In the genomic region with DNA sequence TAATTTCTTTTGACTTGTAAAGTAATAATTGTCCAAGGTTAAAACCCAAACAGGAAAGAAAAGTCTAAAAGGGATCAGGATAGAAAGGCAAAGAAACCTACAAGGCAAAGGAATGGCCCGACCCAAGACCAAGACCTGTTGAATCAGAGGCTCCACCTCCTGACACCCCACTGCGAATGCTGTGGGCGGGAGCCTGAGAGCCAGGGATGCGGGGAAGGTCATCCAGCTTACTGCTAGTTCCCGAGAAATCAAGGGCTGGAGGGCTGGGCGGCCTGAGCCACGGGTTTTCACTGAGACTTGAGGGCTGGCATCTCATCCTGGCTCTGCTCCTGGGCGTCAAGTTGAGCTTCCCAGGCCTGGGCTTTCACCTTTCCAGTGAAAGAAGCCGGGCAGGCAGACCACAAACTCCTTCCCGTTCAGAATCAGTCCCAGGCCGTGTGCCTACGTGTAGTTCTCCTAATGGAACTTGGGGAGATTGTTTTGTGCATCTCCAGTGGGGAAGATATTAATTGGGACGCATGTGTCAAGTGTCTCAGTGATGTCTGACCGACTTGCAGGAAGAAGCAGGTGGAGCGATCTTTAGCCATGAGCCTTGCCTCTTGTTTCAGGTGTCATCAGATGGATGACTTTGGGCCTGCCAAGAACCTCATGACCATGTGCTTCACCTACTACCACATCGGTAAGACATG, we compare ENCODE assay signal across 25 cellular contexts. TPM values are rescaled to one million over a fixed set of nuclear protein-coding genes. Genes with fewer than 3 reads are reported as not detected.
DNase-seq lines count a peak whose midpoint lies in the region; ATAC-seq, FAIRE-seq and TF ChIP-seq lines count a peak whose summit lies in the region.
"Had no signal": no experiment of that assay in that cellular context is flagged by ENCODE, and none has a peak within 500 bp of the region (broad histone marks: within the 10 kb centered on the region; RNA-seq: fewer than 3 reads in every experiment).

No MANE protein-coding gene starts in this region.

- H3K4me3 ChIP-seq in choroid plexus epithelial cell (ENCODE audit: low read depth, low read length), result no peak overlapping the region
- H3K4me3 ChIP-seq in keratinocyte (ENCODE audit: control insufficient read depth in 2 of 3, extremely low read depth in 1 of 3, insufficient read depth in 2 of 3, low read depth in 1 of 3, low read length in 3 of 3), result no peak overlapping the region
- no peak overlapping the region for H3K4me3 ChIP-seq in testis

- no peaks in the 10 kb centered on the region for H3K4me1 Mint-ChIP-seq in natural killer cell treated with Interleukin-12 subunit alpha and Interleukin-12 subunit beta and Interleukin-15 and Interleukin-18, amount 100 ng/mL, for 72 hours (ENCODE audit: low read depth in 2 of 2)
- H3K4me1 Mint-ChIP-seq in natural killer cell (no peaks in the 10 kb centered on the region), osteocyte (ENCODE audit: unreplicated experiment) (no peaks in the 10 kb centered on the region)
- H3K4me1 Mint-ChIP-seq: CD8-positive, alpha-beta memory T cell had no signal

- no peak overlapping the region for H3K27ac ChIP-seq in keratinocyte (ENCODE audit: control insufficient read depth, insufficient read depth, low read length)
- H3K27ac ChIP-seq in testis, result no peak overlapping the region
- H3K27ac ChIP-seq: C4-2B had no signal

- H3K4me3 Mint-ChIP-seq in natural killer cell treated with Interleukin-12 subunit alpha and Interleukin-12 subunit beta and Interleukin-15 and Interleukin-18, amount 100 ng/mL, for 72 hours, result no peak overlapping the region
- H3K4me3 Mint-ChIP-seq in natural killer cell, result no peak overlapping the region
- H3K4me3 Mint-ChIP-seq in osteocyte (ENCODE audit: unreplicated experiment), result no peak overlapping the region
- H3K4me3 Mint-ChIP-seq: CD8-positive, alpha-beta memory T cell had no signal

- no peaks in the 10 kb centered on the region for H3K79me2 ChIP-seq in keratinocyte (ENCODE audit: control insufficient read depth, insufficient read depth, low read length)

- dilution Hi-C loops in keratinocyte (cut with MboI; ENCODE audit: extremely low pct_ligation_motif_present, low sequenced_read_pairs), result no loop called here

- no peaks in the 10 kb centered on the region for H3K9me3 Mint-ChIP-seq in natural killer cell treated with Interleukin-12 subunit alpha and Interleukin-12 subunit beta and Interleukin-15 and Interleukin-18, amount 100 ng/mL, for 72 hours
- H3K9me3 Mint-ChIP-seq in natural killer cell (no peaks in the 10 kb centered on the region), osteocyte (ENCODE audit: unreplicated experiment) (no peaks in the 10 kb centered on the region)
- H3K9me3 Mint-ChIP-seq: CD8-positive, alpha-beta memory T cell had no signal

- WGBS in testis, 2 donors, result 89 to 91% methylated on average over 15 to 16 of the region's 16 CpGs

- H3K27me3 Mint-ChIP-seq in natural killer cell treated with Interleukin-12 subunit alpha and Interleukin-12 subunit beta and Interleukin-15 and Interleukin-18, amount 100 ng/mL, for 72 hours, result no peaks in the 10 kb centered on the region
- no peaks in the 10 kb centered on the region for H3K27me3 Mint-ChIP-seq in natural killer cell (ENCODE audit: low read depth in 2 of 2)
- H3K27me3 Mint-ChIP-seq in osteocyte (ENCODE audit: unreplicated experiment), result no peaks in the 10 kb centered on the region
- H3K27me3 Mint-ChIP-seq: CD8-positive, alpha-beta memory T cell had no signal

- FAIRE-seq in keratinocyte (lab: Jason Lieb, UNC), result peak; percentile 5
- FAIRE-seq: H54 had no signal

- H3K4me1 ChIP-seq in keratinocyte (ENCODE audit: control insufficient read depth, extremely low read depth, insufficient read depth, low read length), result peaks cover 5% of the 10 kb centered on the region
- no peaks in the 10 kb centered on the region for H3K4me1 ChIP-seq in testis

- no peak overlapping the region for H3K27ac Mint-ChIP-seq in natural killer cell treated with Interleukin-12 subunit alpha and Interleukin-12 subunit beta and Interleukin-15 and Interleukin-18, amount 100 ng/mL, for 72 hours
- H3K27ac Mint-ChIP-seq in natural killer cell (no peak overlapping the region), osteocyte (ENCODE audit: unreplicated experiment) (no peak overlapping the region)

- H3K36me3 ChIP-seq in keratinocyte (ENCODE audit: control insufficient read depth in 2 of 2, extremely low read depth in 1 of 2, insufficient read depth in 2 of 2, low read length in 2 of 2), result no peaks in the 10 kb centered on the region
- no peaks in the 10 kb centered on the region for H3K36me3 ChIP-seq in testis (ENCODE audit: low read depth, missing control alignments)

- no peak overlapping the region for H2AFZ ChIP-seq in keratinocyte (ENCODE audit: control insufficient read depth, low read length)

- H3K9me1 ChIP-seq in keratinocyte (ENCODE audit: control insufficient read depth, extremely low read depth, insufficient read depth, low read length), result no peaks in the 10 kb centered on the region

- H3K27me3 ChIP-seq in keratinocyte (ENCODE audit: control insufficient read depth, extremely low read depth, insufficient read depth, low read length) (no peaks in the 10 kb centered on the region), testis (no peaks in the 10 kb centered on the region)

- H3K4me2 ChIP-seq in keratinocyte (ENCODE audit: control insufficient read depth, extremely low read depth, insufficient read depth, low read depth, low read length), result no peak overlapping the region
- H3K4me2 ChIP-seq: SK-N-SH had no signal

- H3K9ac ChIP-seq in keratinocyte (ENCODE audit: control insufficient read depth, extremely low read depth, insufficient read depth, low read length), result no peak overlapping the region
- H3K9ac ChIP-seq: SK-N-SH had no signal

- ATAC-seq in natural killer cell treated with Interleukin-12 subunit alpha and Interleukin-12 subunit beta and Interleukin-15 and Interleukin-18, amount 100 ng/mL, for 72 hours, result no peak
- no peak for ATAC-seq in natural killer cell
- no peak for ATAC-seq in stimulated activated naive CD8-positive, alpha-beta T cell treated with anti-CD3 and anti-CD28 coated beads, Interleukin-15, Interleukin-2, amounts not matched to agents 100 U/mL and 50 U/mL, for 24 hours
- ATAC-seq: Panc1 had no signal

- no peak for TF ChIP-seq POLR2A in testis (IDR thresholded peaks at IDR 0.05)

- H3K9me3 ChIP-seq in keratinocyte (ENCODE audit: control insufficient read depth, low read depth, low read length) (no peaks in the 10 kb centered on the region), testis (no peaks in the 10 kb centered on the region)
- H3K9me3 ChIP-seq: SK-N-SH had no signal

- no peaks in the 10 kb centered on the region for H4K20me1 ChIP-seq in keratinocyte (ENCODE audit: control insufficient read depth, extremely low read depth, insufficient read depth, low read length)

- DNase-seq in natural killer cell treated with Interleukin-12 subunit alpha and Interleukin-12 subunit beta and Interleukin-15 and Interleukin-18, amount 100 ng/mL, for 72 hours (ENCODE audit: low spot score), result peak; percentile 25
- no peak for DNase-seq in natural killer cell
- peak; percentile 26 for DNase-seq in choroid plexus epithelial cell (ENCODE audit: low read depth)
- no peak for DNase-seq in keratinocyte (ENCODE audit: low read depth, low spot score)
- DNase-seq in testis, result no peak
- DNase-seq in germinal center (ENCODE audit: low spot score), result no peak
- DNase-seq in osteocyte (ENCODE audit: extremely low spot score, unreplicated experiment), result no peak
- DNase-seq in stimulated activated naive CD8-positive, alpha-beta T cell treated with anti-CD3 and anti-CD28 coated beads, Interleukin-15, Interleukin-2, amounts not matched to agents 100 U/mL and 50 U/mL, for 24 hours, result no peak
- DNase-seq: CD8-positive, alpha-beta memory T cell; GDM1; IMR-90; NCI-H1105; NCI-H2029 treated with DMSO at 0.1 percent for 48 hours; NCI-H2171; NCI-H345; NCI-H524; NCI-H82; SIG-M5; SK-N-SH had no signal

- no peak for TF ChIP-seq CTCF in natural killer cell (IDR thresholded peaks at IDR 0.05)
- no peak for TF ChIP-seq CTCF in choroid plexus epithelial cell (conservative IDR thresholded peaks at IDR 0.05; ENCODE audit: low read depth, low read length)
- TF ChIP-seq CTCF in keratinocyte (optimal IDR thresholded peaks at IDR 0.05 in 1 of 3, IDR thresholded peaks at IDR 0.05 in 1 of 3, conservative IDR thresholded peaks at IDR 0.05 in 1 of 3; ENCODE audit: extremely low read depth in 1 of 3, insufficient read depth in 2 of 3, low read length in 3 of 3), result no peak
- no peak for TF ChIP-seq CTCF in testis (IDR thresholded peaks at IDR 0.05)
- TF ChIP-seq CTCF in osteocyte (IDR thresholded peaks at IDR 0.05), result no peak

- no peaks in the 10 kb centered on the region for H3K36me3 Mint-ChIP-seq in natural killer cell treated with Interleukin-12 subunit alpha and Interleukin-12 subunit beta and Interleukin-15 and Interleukin-18, amount 100 ng/mL, for 72 hours
- no peaks in the 10 kb centered on the region for H3K36me3 Mint-ChIP-seq in natural killer cell
- H3K36me3 Mint-ChIP-seq in osteocyte (ENCODE audit: unreplicated experiment), result peaks cover 30% of the 10 kb centered on the region

- intact Hi-C loops in natural killer cell (cut with micrococcal nuclease), result no loop called here
- intact Hi-C loops in testis (cut with DNase I; ENCODE audit: low total_unique reads), result no loop called here

RNA-seq across cellular contexts. Expression of a gene that starts 36.9 kb away (rescaled TPM):
- total RNA-seq in natural killer cell treated with Interleukin-12 subunit alpha and Interleukin-12 subunit beta and Interleukin-15 and Interleukin-18, amount 100 ng/mL, for 72 hours, result not detected
- total RNA-seq in natural killer cell (not detected), testis (under 1 TPM in 1 of 2 donors, not detected in 1; 0.24 TPM), osteocyte (not detected in 2 replicates)
- polyA plus RNA-seq in keratinocyte (not detected in 3 replicates), testis (ENCODE audit: insufficient read depth, low read depth, low replicate concordance) (1.6 TPM)
- polyA plus RNA-seq in keratinocyte (2011; ENCODE audit: low read depth), result not detected
- not detected in 2 replicates for polyA plus RNA-seq in keratinocyte (2011; cell fraction: cytosol; rRNA removed)
- polyA plus RNA-seq in keratinocyte (2011; cell fraction: nucleus; rRNA removed), result not detected in 2 replicates
- not detected in 2 replicates for polyA plus RNA-seq in keratinocyte (2012; ENCODE audit: low replicate concordance)
- polyA minus RNA-seq in keratinocyte, result not detected in 3 replicates
- not detected for polyA minus RNA-seq in keratinocyte (2011; cell fraction: cytosol; rRNA and poly(A)+ RNA removed)
- polyA minus RNA-seq in keratinocyte (2011; cell fraction: nucleus; rRNA and poly(A)+ RNA removed), result not detected in 2 replicates
- total RNA-seq: A172; CD8-positive, alpha-beta memory T cell; Daoy; HT1080 had no signal
- polyA plus RNA-seq: CD8-positive, alpha-beta memory T cell had no signal

RNA-seq across cellular contexts. Expression of a gene that starts 47.8 kb away (rescaled TPM):
- 1 to 10 TPM; 3.3 to 3.6 TPM for total RNA-seq in natural killer cell treated with Interleukin-12 subunit alpha and Interleukin-12 subunit beta and Interleukin-15 and Interleukin-18, amount 100 ng/mL, for 72 hours
- total RNA-seq in natural killer cell, result 10 to 100 TPM in 2 of 3 donors, 1 to 10 TPM in 1; 7.9 to 17.7 (median 12.1) TPM
- polyA plus RNA-seq in keratinocyte, result 2.6 to 3.6 TPM (median 3.3 TPM) in 3 replicates
- 19.8 TPM for polyA plus RNA-seq in keratinocyte (2011; ENCODE audit: low read depth)
- 1.7 and 1.9 TPM in 2 replicates for polyA plus RNA-seq in keratinocyte (2011; cell fraction: cytosol; rRNA removed)
- 4.4 and 4.8 TPM in 2 replicates for polyA plus RNA-seq in keratinocyte (2011; cell fraction: nucleus; rRNA removed)
- 3.4 and 8.9 TPM in 2 replicates for polyA plus RNA-seq in keratinocyte (2012; ENCODE audit: low replicate concordance)
- polyA minus RNA-seq in keratinocyte, result 4.6 to 8.8 TPM (median 8.7 TPM) in 3 replicates
- 1.9 TPM for polyA minus RNA-seq in keratinocyte (2011; cell fraction: cytosol; rRNA and poly(A)+ RNA removed)
- 3.7 and 6.8 TPM in 2 replicates for polyA minus RNA-seq in keratinocyte (2011; cell fraction: nucleus; rRNA and poly(A)+ RNA removed)
- total RNA-seq in testis, result 10 to 100 TPM; 18.4 to 18.7 TPM
- polyA plus RNA-seq in testis (ENCODE audit: insufficient read depth, low read depth, low replicate concordance), result 9.8 TPM
- 10.6 and 12.4 TPM in 2 replicates for total RNA-seq in osteocyte

Comparison
In these comparisons a context has a peak if more than half of its experiments do, and no peak if none do; other contexts are left out.
1. DNase-seq: peak in natural killer cell treated with Interleukin-12 subunit alpha and Interleukin-12 subunit beta and Interleukin-15 and Interleukin-18, amount 100 ng/mL, for 72 hours (single experiment) and choroid plexus epithelial cell (single experiment); none in natural killer cell (single experiment), keratinocyte (single experiment), testis (single experiment), germinal center (single experiment), osteocyte (single experiment) and stimulated activated naive CD8-positive, alpha-beta T cell treated with anti-CD3 and anti-CD28 coated beads, Interleukin-15, Interleukin-2, amounts not matched to agents 100 U/mL and 50 U/mL, for 24 hours (single experiment).